Comparison of ENCODE assay signal across 1 cellular context in the genomic region with DNA sequence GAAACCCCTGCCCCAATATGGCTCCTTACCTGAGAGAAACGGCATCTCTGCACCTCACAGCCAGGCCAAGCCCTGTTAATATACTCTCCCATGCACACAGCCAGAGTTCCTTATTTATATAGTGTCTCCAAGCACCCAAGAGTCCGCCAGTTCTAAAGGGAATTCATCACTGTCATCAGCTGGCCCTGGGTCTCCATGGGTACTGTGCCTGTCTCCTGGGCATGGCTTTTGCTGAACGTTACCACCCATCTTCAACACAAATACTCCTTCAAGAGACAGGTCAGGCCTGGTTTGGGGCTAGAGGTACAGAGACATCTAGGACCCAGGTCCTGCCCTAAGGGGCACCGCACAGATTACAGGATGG.
TF ChIP-seq lines count a peak whose summit lies in the region.

No MANE protein-coding gene starts in this region.

TF ChIP-seq in K562, 482 proteins besides CTCF, POLR2A, EP300 and RAD21 (continued from another document):
- TF ChIP-seq PKNOX1 (IDR thresholded peaks at IDR 0.05) (peak; percentile 62), NRF1 (conservative IDR thresholded peaks at IDR 0.05 in 1 of 2, IDR thresholded peaks at IDR 0.05 in 1 of 2) (0 out of 4 replicates have a peak, but pooled peaks of 1 of the 2 experiments have one; percentile 18), ZBTB11 (CRISPR knock-in tag; IDR thresholded peaks at IDR 0.05) (no peak), SRSF9 (IDR thresholded peaks at IDR 0.05; ENCODE audit: borderline replicate concordance, low read depth, low read length) (no peak), ZNF764 (CRISPR knock-in tag; IDR thresholded peaks at IDR 0.05; ENCODE audit: low read depth) (no peak), SMAD3 (CRISPR knock-in tag; conservative IDR thresholded peaks at IDR 0.05) (0 out of 2 replicates have a peak, but pooled peaks have one; percentile 16), TGIF2 (CRISPR knock-in tag; IDR thresholded peaks at IDR 0.05) (no peak), POLR3A (IDR thresholded peaks at IDR 0.05; ENCODE audit: borderline replicate concordance, extremely low read depth, insufficient read depth, insufficient read length) (no peak), RBM15 (IDR thresholded peaks at IDR 0.05; ENCODE audit: insufficient read depth, low read length) (no peak), MAZ (CRISPR knock-in tag; conservative IDR thresholded peaks at IDR 0.05 in 1 of 2, IDR thresholded peaks at IDR 0.05 in 1 of 2) (0 out of 4 replicates have a peak, but pooled peaks of 1 of the 2 experiments have one; percentile 10), PURB (CRISPR knock-in tag; IDR thresholded peaks at IDR 0.05; ENCODE audit: low read depth) (no peak), KAT7 (CRISPR knock-in tag; IDR thresholded peaks at IDR 0.05; ENCODE audit: borderline replicate concordance) (no peak), ZNF277 (CRISPR knock-in tag; IDR thresholded peaks at IDR 0.05; ENCODE audit: borderline replicate concordance) (no peak)
